ENCODE assay signal across 8 cellular contexts in the genomic region with DNA sequence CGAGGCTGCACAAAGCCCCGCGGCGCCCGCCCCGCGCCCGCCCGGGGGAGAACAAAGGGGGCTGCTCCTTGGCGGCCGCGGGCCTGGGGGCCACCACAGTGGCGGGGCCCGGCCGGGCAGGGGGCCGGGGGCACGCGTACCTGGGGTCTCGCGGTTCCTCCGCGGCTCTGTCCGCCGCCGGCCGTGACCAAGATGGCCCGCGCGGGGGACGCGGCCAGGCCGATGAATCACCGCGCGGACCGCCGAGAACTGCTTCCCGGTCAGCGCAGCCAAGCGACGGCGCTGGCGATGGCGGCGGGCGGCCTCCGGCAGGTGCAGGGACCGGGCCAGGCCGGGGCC. TPM values are rescaled to one million over a fixed set of nuclear protein-coding genes. Genes with fewer than 3 reads are reported as not detected.
DNase-seq lines count a peak whose midpoint lies in the region; ATAC-seq and TF ChIP-seq lines count a peak whose summit lies in the region.

A gene (minus strand): TSS at position 330 of the 339 bp plus-strand sequence. CDS start 677 bp downstream, outside the sequence.

- peaks cover 22% of the 10 kb centered on the region for H3K9me3 Mint-ChIP-seq in endodermal cell
- H3K9me3 Mint-ChIP-seq in naive thymus-derived CD8-positive, alpha-beta T cell, result peaks cover 0 to 22% (median 0%) of the 10 kb centered on the region in 9 donors

- H3K9me3 ChIP-seq in PC-9 (ENCODE audit: insufficient read depth, low read depth) (no peaks in the 10 kb centered on the region), endodermal cell (ENCODE audit: control insufficient read depth, low read length) (peaks cover 10% of the 10 kb centered on the region)

- no TSS peak for BruUV-seq in PC-9 (replicated peaks; lab: Mats Ljungman, UMichigan)

- intact Hi-C loops in PC-9 (cut with micrococcal nuclease; ENCODE audit: unreplicated experiment), result loop anchor here (5.0 kb wide), 2 partner anchors 51 to 136 kb away; no protein-coding TSS in a partner anchor

- H3K9me2 ChIP-seq in PC-9 (ENCODE audit: insufficient read depth), result no peaks in the 10 kb centered on the region

- H3K27me3 ChIP-seq in PC-9 (ENCODE audit: insufficient read depth, low read depth) (no peaks in the 10 kb centered on the region), endodermal cell (ENCODE audit: control insufficient read depth, insufficient read depth, low read length, poor library complexity, severe bottlenecking) (peaks cover 2% of the 10 kb centered on the region)

- ATAC-seq in naive thymus-derived CD8-positive, alpha-beta T cell, result peak; percentile 15 to 41
- no peak for ATAC-seq in left lobe of liver
- no peak for ATAC-seq in HG03139 (IDR thresholded peaks at IDR 0.05; ENCODE audit: unreplicated experiment)

- CTCF ChIA-PET in PC-9 (lab: Charles Lee), result no interaction called here

- no peak for TF ChIP-seq CTCF in PC-9 (conservative IDR thresholded peaks at IDR 0.05)
- no peak for TF ChIP-seq CTCF in endodermal cell (conservative IDR thresholded peaks at IDR 0.05)

- peaks cover 26% of the 10 kb centered on the region for H3F3A ChIP-seq in PC-9 (ENCODE audit: insufficient read depth, low read depth)

- H3K4me3 Mint-ChIP-seq in endodermal cell, result peak within 1 kb of the TSS; percentile 67
- peak within 1 kb of the TSS; percentile 53 to 89 (median 86) for H3K4me3 Mint-ChIP-seq in naive thymus-derived CD8-positive, alpha-beta T cell

- WGBS in endodermal cell (ENCODE audit: insufficient coverage in 1 of 2, insufficient read length in 1 of 2), 2 experiments, result 1% methylated on average over 49 of the region's 49 CpGs; no CpG with 5 or more reads in 1 of the 2 experiments

- H3K4me2 ChIP-seq in PC-9, result peak within 1 kb of the TSS; percentile 85

- H3K36me3 Mint-ChIP-seq in endodermal cell (ENCODE audit: low read depth), result peaks cover 23% of the 10 kb centered on the region
- H3K36me3 Mint-ChIP-seq in naive thymus-derived CD8-positive, alpha-beta T cell, result peaks cover 0 to 7% (median 0%) of the 10 kb centered on the region in 3 donors

- POLR2A ChIA-PET in PC-9 (lab: Charles Lee; ENCODE audit: unreplicated experiment), result no interaction called here
- POLR2A ChIA-PET in naive thymus-derived CD8-positive, alpha-beta T cell (lab: Charles Lee), result no interaction called here

- H3K27me3 Mint-ChIP-seq in endodermal cell (ENCODE audit: insufficient read depth), result peaks cover 17% of the 10 kb centered on the region
- H3K27me3 Mint-ChIP-seq in naive thymus-derived CD8-positive, alpha-beta T cell, result no peaks in the 10 kb centered on the region

- peaks cover 8% of the 10 kb centered on the region; the same call in 1 of the 2 replicates for H3K36me3 ChIP-seq in PC-9 (ENCODE audit: low read depth)
- H3K36me3 ChIP-seq in endodermal cell (ENCODE audit: control insufficient read depth, insufficient read depth, low read length), result peaks cover 13% of the 10 kb centered on the region

- H3K9ac ChIP-seq in endodermal cell (ENCODE audit: extremely low read depth, low read length, poor library complexity, severe bottlenecking), result peak within 1 kb of the TSS; percentile 71

- DNase-seq in PC-9 (no peak), endodermal cell (no peak), left lobe of liver (ENCODE audit: low spot score) (no peak), HuH-7 (ENCODE audit: low spot score) (no peak), NCI-H2029 treated with DMSO at 0.1 percent for 48 hours (lab: John Stamatoyannopoulos, UW) (no peak)
- DNase-seq in naive thymus-derived CD8-positive, alpha-beta T cell, result no peak

- H3K4me3 ChIP-seq in GM08714 (ENCODE audit: low read length) (peak within 1 kb of the TSS; percentile 72), PC-9 (peak within 1 kb of the TSS; percentile 98), endodermal cell (ENCODE audit: low read length) (peak within 1 kb of the TSS; percentile 79)

- peak within 1 kb of the TSS; percentile 90 for H2AFZ ChIP-seq in PC-9

- no peaks in the 10 kb centered on the region for H3K4me1 Mint-ChIP-seq in endodermal cell
- H3K4me1 Mint-ChIP-seq in naive thymus-derived CD8-positive, alpha-beta T cell, result peaks cover 29 to 51% (median 47%) of the 10 kb centered on the region in 4 donors

- peak within 1 kb of the TSS; percentile 87 for H3K27ac ChIP-seq in PC-9
- peak within 1 kb of the TSS; percentile 90 for H3K27ac ChIP-seq in endodermal cell (ENCODE audit: low read depth, low read length)

- H3K27ac Mint-ChIP-seq in endodermal cell, result peak within 1 kb of the TSS; percentile 88
- H3K27ac Mint-ChIP-seq in naive thymus-derived CD8-positive, alpha-beta T cell, result peak within 1 kb of the TSS; percentile 81 to 99 (median 94)

- H4K20me1 ChIP-seq in PC-9 (ENCODE audit: insufficient read depth), result peaks cover 4% of the 10 kb centered on the region; the same call in 1 of the 2 replicates

- peaks cover 24% of the 10 kb centered on the region for H3K4me1 ChIP-seq in PC-9 (replicated peaks; ENCODE audit: insufficient read depth)
- no peaks in the 10 kb centered on the region for H3K4me1 ChIP-seq in endodermal cell (ENCODE audit: control insufficient read depth, insufficient read depth, low read length)

- H3K79me2 ChIP-seq in PC-9 (ENCODE audit: low read depth), result peaks cover 47% of the 10 kb centered on the region

RNA-seq across cellular contexts. Expression of the gene that starts here (rescaled TPM):
- total RNA-seq in PC-9 (2021), result 25.0 and 25.1 TPM in 2 replicates
- total RNA-seq in endodermal cell, result 10 to 100 TPM; 19.7 to 20.7 TPM
- 26.0 TPM for polyA plus RNA-seq in endodermal cell (2013, experiment 1 of 2)
- 24.8 TPM for polyA plus RNA-seq in endodermal cell (2013, experiment 2 of 2)
- 10 to 100 TPM; 15.7 to 16.7 TPM for total RNA-seq in naive thymus-derived CD8-positive, alpha-beta T cell
- 1 to 10 TPM; 3.9 to 8.7 (median 7.2) TPM for polyA plus RNA-seq in naive thymus-derived CD8-positive, alpha-beta T cell
- 5.1 TPM for total RNA-seq in left lobe of liver

Comparison
In these comparisons a context has a peak if more than half of its experiments do, and no peak if none do; other contexts are left out.
1. ATAC-seq: peak in naive thymus-derived CD8-positive, alpha-beta T cell (2 of 2); none in left lobe of liver (single experiment) and HG03139 (single experiment).
2. Peak in every context shown above with its lines, with median percentiles within 50 percentile points of each other: H3K4me3 ChIP-seq.